ENCODE assay signal across 8 cellular contexts in genomic region chr2:237692601-237693079, GRCh38.
DNase-seq lines count a peak whose midpoint lies in the region; ATAC-seq and TF ChIP-seq lines count a peak whose summit lies in the region.

No MANE protein-coding gene starts in this region.

- TF ChIP-seq CTCF in C4-2B (conservative IDR thresholded peaks at IDR 0.05): no peak
- TF ChIP-seq CTCF in Loucy (conservative IDR thresholded peaks at IDR 0.05; ENCODE audit: low read length): no peak
- TF ChIP-seq CTCF in spleen (IDR thresholded peaks at IDR 0.05 in 8 of 11, conservative IDR thresholded peaks at IDR 0.05 in 3 of 11): no peak

- 0 to 1% (median 1%) methylated on average over 36 of the region's 36 CpGs for WGBS in adipose tissue, 3 donors
- 0 to 1% (median 0%) methylated on average over 15 to 36 of the region's 36 CpGs for WGBS in spleen, 5 donors

- peaks cover 13% of the 10 kb centered on the region for H3F3A ChIP-seq in Loucy (ENCODE audit: low read depth)

- H3K79me2 ChIP-seq in Loucy (ENCODE audit: insufficient read depth, low read length): peaks cover 60% of the 10 kb centered on the region

- H2AFZ ChIP-seq in Loucy (ENCODE audit: low read length): peak overlapping the region; percentile 57

- no peaks in the 10 kb centered on the region for H3K9me3 ChIP-seq in Loucy (ENCODE audit: insufficient read depth, low read depth, low read length)
- H3K9me3 ChIP-seq in iPS-18c (ENCODE audit: control insufficient read depth, insufficient read depth, low read length): no peaks in the 10 kb centered on the region
- no peaks in the 10 kb centered on the region for H3K9me3 ChIP-seq in spleen

- no peak for TF ChIP-seq POLR2A in spleen (IDR thresholded peaks at IDR 0.05)

- H3K9ac ChIP-seq in Loucy (ENCODE audit: low read depth, low read length, poor library complexity, severe bottlenecking): peak overlapping the region; percentile 98

- peaks cover 36% of the 10 kb centered on the region for H4K20me1 ChIP-seq in Loucy (ENCODE audit: insufficient read depth, low read length, poor library complexity, severe bottlenecking)

- peak; percentile 91 for DNase-seq in spleen
- no peak for DNase-seq in AML-193 (lab: John Stamatoyannopoulos, UW)

- H3K27ac ChIP-seq in C4-2B (peak overlapping the region; percentile 96), adipose tissue (ENCODE audit: low read depth, low read length) (peak overlapping the region; percentile 70), spleen (peak overlapping the region; percentile 95 to 100 (median 98))

- H3K4me3 ChIP-seq in Loucy (ENCODE audit: low read length, poor library complexity, severe bottlenecking) (peak overlapping the region; percentile 83), iPS-18c (ENCODE audit: insufficient read depth, low read depth, low read length) (peak overlapping the region; percentile 77), spleen (peak overlapping the region; percentile 69 to 97 (median 94))

- no peaks in the 10 kb centered on the region for H3K27me3 ChIP-seq in Loucy (ENCODE audit: insufficient read depth, low read length, poor library complexity, severe bottlenecking)
- H3K27me3 ChIP-seq in spleen (replicated peaks in 1 of 7): no peaks in the 10 kb centered on the region

- H3K36me3 ChIP-seq in Loucy (ENCODE audit: insufficient read depth, low read length): no peaks in the 10 kb centered on the region
- H3K36me3 ChIP-seq in spleen: no peaks in the 10 kb centered on the region

- ATAC-seq in GM19395 (IDR thresholded peaks at IDR 0.05; ENCODE audit: unreplicated experiment) (peak; percentile 4), GM18858 (IDR thresholded peaks at IDR 0.05; ENCODE audit: unreplicated experiment) (no peak)

- H3K4me1 ChIP-seq in Loucy (ENCODE audit: insufficient read depth, low read length, poor library complexity, severe bottlenecking) (peaks cover 72% of the 10 kb centered on the region), spleen (peaks cover 60 to 90% (median 85%) of the 10 kb centered on the region in 6 donors)

- no peaks in the 10 kb centered on the region for H3K9me2 ChIP-seq in Loucy (replicated peaks; ENCODE audit: low read depth, low read length)

- intact Hi-C loops in spleen (cut with DNase I; ENCODE audit: low total_unique reads): no loop called here

- peak overlapping the region; percentile 95 for H3K4me2 ChIP-seq in Loucy (ENCODE audit: low read depth, low read length, poor library complexity, severe bottlenecking)
